In genomic region chr12:88258396-88258795, GRCh38 we compare ENCODE assay signal across 1 cellular context.
TF ChIP-seq lines count a peak whose summit lies in the region.

No MANE protein-coding gene starts in this region.

TF ChIP-seq in IMR-90, 13 proteins besides CTCF, POLR2A, EP300 and RAD21 (continued from another document):
- TF ChIP-seq NFE2L2 (IDR thresholded peaks at IDR 0.05; ENCODE audit: low read depth, low read length) (no peak), MAZ (IDR thresholded peaks at IDR 0.05; ENCODE audit: borderline replicate concordance, low read depth, low read length) (no peak)
TF ChIP-seq in IMR-90: peak in this region for 0.
